In genomic region chr19:50851620-50852019, GRCh38 we compare ENCODE assay signal across 1 cellular context.
TF ChIP-seq lines count a peak whose summit lies in the region.

No MANE protein-coding gene starts in this region.

TF ChIP-seq in K562, 482 proteins besides CTCF, POLR2A, EP300 and RAD21:
- TF ChIP-seq ATF1 (CRISPR knock-in tag; IDR thresholded peaks at IDR 0.05) (no peak), ATF1 (tag; IDR thresholded peaks at IDR 0.05) (peak; percentile 52; the same call in 1 of the 2 replicates), KLF13 (tag; IDR thresholded peaks at IDR 0.05; ENCODE audit: borderline replicate concordance, low read depth) (no peak), JUND (IDR thresholded peaks at IDR 0.05; ENCODE audit: borderline replicate concordance, low read depth, low read length) (0 out of 2 replicates have a peak, but pooled peaks have one; percentile 16), JUND (tag; IDR thresholded peaks at IDR 0.05; ENCODE audit: borderline replicate concordance, low read depth, low read length) (no peak), ATF7 (IDR thresholded peaks at IDR 0.05) (peak; percentile 85), NFIC (IDR thresholded peaks at IDR 0.05) (no peak), CREM (IDR thresholded peaks at IDR 0.05; ENCODE audit: low read depth) (peak; percentile 46; the same call in 1 of the 2 replicates), ATF3 (IDR thresholded peaks at IDR 0.05) (peak; percentile 77), ATF3 (CRISPR knock-in tag; conservative IDR thresholded peaks at IDR 0.05) (no peak)
